8 cellular contexts compared by ENCODE assay signal in the genomic region with DNA sequence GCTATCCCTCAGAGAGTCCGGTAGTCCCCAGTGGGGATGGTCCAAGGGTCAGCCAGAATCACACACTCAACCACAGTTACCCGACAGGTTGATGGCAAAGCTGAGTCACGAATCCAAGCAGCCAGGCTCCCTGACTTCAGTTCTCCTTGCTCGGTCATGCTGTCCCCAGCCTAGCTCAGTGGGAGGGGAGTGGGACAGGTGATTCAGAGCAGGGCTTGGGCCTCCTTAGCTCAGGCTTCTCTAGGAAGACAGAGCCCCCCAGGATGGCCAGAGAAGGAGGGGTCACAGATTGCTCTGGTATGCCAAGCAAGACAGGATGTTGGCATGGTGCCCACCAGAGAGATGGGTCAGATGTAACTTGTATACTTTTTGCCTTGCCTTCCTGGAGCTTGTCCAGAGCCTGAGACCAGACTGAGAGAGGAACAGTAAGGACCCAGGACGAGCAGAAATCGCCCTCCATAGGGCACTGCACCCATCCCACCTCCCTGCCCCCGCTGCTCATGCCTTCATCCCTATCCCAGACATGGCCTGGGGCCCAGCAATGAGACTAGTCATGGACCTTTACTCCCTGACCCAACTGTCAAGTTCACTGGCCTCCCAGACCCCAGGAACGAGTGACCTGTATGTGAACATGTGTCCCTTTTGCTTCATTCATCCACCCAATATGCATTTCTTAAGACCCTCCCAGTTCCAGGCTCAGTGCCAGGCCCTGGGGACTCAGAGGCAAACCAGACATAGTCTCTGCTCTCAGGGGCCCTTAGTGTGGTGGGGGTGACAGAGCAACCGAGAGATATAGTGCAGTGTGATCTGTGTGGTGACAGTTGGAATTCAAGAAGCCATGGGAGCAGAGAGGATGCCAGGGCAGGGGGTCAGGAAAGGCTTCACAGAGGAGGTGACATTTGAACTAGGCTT.
DNase-seq lines count a peak whose midpoint lies in the region; ATAC-seq and TF ChIP-seq lines count a peak whose summit lies in the region.

No MANE protein-coding gene starts in this region.

- H3K4me3 ChIP-seq in RWPE2 (ENCODE audit: severe bottlenecking) (no peak overlapping the region), fibroblast of villous mesenchyme (ENCODE audit: low read depth, low read length) (no peak overlapping the region)

- H3K4me1 ChIP-seq in RWPE2 (ENCODE audit: insufficient read depth, poor library complexity, severe bottlenecking), result peaks cover 11% of the 10 kb centered on the region

- H3K27ac Mint-ChIP-seq in effector memory CD8-positive, alpha-beta T cell, result no peak overlapping the region

- no peaks in the 10 kb centered on the region for H3K9me3 Mint-ChIP-seq in effector memory CD8-positive, alpha-beta T cell

- no peaks in the 10 kb centered on the region for H3K36me3 ChIP-seq in RWPE2 (ENCODE audit: low read depth)

- H3K9me3 ChIP-seq in RWPE2 (ENCODE audit: severe bottlenecking), result no peaks in the 10 kb centered on the region

- peaks cover 4 to 6% of the 10 kb centered on the region in 2 donors for H3K27me3 Mint-ChIP-seq in effector memory CD8-positive, alpha-beta T cell

- peak; percentile 85 for DNase-seq in DMS53 (lab: John Stamatoyannopoulos, UW)
- peak; percentile 73 for DNase-seq in RWPE2 (ENCODE audit: low spot score)
- peak; percentile 12 for DNase-seq in fibroblast of villous mesenchyme (ENCODE audit: low read depth)
- DNase-seq in pons (ENCODE audit: low spot score), result peak; percentile 15
- DNase-seq in effector memory CD8-positive, alpha-beta T cell, result no peak
- no peak for DNase-seq in NCI-H748 treated with DMSO at 0.1 percent for 48 hours (lab: John Stamatoyannopoulos, UW)

- no peak overlapping the region for H3K4me3 Mint-ChIP-seq in effector memory CD8-positive, alpha-beta T cell

- H3K36me3 Mint-ChIP-seq in effector memory CD8-positive, alpha-beta T cell (ENCODE audit: insufficient read depth), result peaks cover 4% of the 10 kb centered on the region

- ATAC-seq in RWPE2 (ENCODE audit: low read depth) (peak; percentile 76), GM21528 (IDR thresholded peaks at IDR 0.05; ENCODE audit: low FRiP score, unreplicated experiment) (no peak), GM18868 (IDR thresholded peaks at IDR 0.05; ENCODE audit: unreplicated experiment) (no peak)
- no peak for ATAC-seq in effector memory CD8-positive, alpha-beta T cell (replicated peaks)

- H3K4me1 Mint-ChIP-seq in effector memory CD8-positive, alpha-beta T cell (ENCODE audit: low read depth in 2 of 2), result no peaks in the 10 kb centered on the region

- peak overlapping the region; percentile 64 for H3K27ac ChIP-seq in RWPE2 (ENCODE audit: poor library complexity, severe bottlenecking)

- H3K27me3 ChIP-seq in RWPE2 (ENCODE audit: insufficient read depth, poor library complexity, severe bottlenecking), result no peaks in the 10 kb centered on the region

- TF ChIP-seq CTCF in RWPE2 (IDR thresholded peaks at IDR 0.05; ENCODE audit: poor library complexity, severe bottlenecking), result no peak
- no peak for TF ChIP-seq CTCF in fibroblast of villous mesenchyme (IDR thresholded peaks at IDR 0.05; ENCODE audit: insufficient read depth, low read depth, low read length)

Comparison
In these comparisons a context has a peak if more than half of its experiments do, and no peak if none do; other contexts are left out.
1. DNase-seq: peak in DMS53 (single experiment), RWPE2 (single experiment), fibroblast of villous mesenchyme (single experiment) and pons (single experiment); none in effector memory CD8-positive, alpha-beta T cell (0 of 3) and NCI-H748 treated with DMSO at 0.1 percent for 48 hours (single experiment).